ENCODE assay signal across 26 cellular contexts in the genomic region with DNA sequence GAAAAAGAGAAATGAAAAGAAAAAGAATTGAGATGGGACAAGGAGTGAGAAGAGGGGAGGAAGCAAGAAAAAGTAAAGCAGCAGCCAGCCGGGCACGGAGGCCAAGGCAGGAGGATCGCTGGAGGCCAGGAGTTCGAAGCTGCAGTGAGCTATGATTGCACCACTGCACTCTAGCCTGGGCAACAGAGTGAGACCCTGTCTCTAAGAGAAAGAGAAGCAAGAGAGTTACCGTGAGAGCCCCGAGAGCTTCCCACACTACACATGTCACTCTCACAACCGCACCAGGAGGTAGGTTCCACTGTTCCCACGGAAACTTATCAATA. TPM values are rescaled to one million over a fixed set of nuclear protein-coding genes. Genes with fewer than 3 reads are reported as not detected.
DNase-seq lines count a peak whose midpoint lies in the region; ATAC-seq and TF ChIP-seq lines count a peak whose summit lies in the region.
"Had no signal": no experiment of that assay in that cellular context is flagged by ENCODE, and none has a peak within 500 bp of the region (broad histone marks: within the 10 kb centered on the region; RNA-seq: fewer than 3 reads in every experiment).

No MANE protein-coding gene starts in this region.

- 78 to 91% (median 89%) methylated on average over 8 of the region's 8 CpGs for WGBS in heart left ventricle, 4 donors
- WGBS in hepatocyte (ENCODE audit: low lambda C conversion rate, missing lambda C conversion rate), result 93% methylated on average over 8 of the region's 8 CpGs

- no peaks in the 10 kb centered on the region for H3K9me2 ChIP-seq in hepatocyte (replicated peaks; ENCODE audit: insufficient read depth)

- ATAC-seq in heart left ventricle, result no peak
- no peak for ATAC-seq in left cardiac atrium
- ATAC-seq in upper lobe of right lung, result no peak
- ATAC-seq in GM21381 (IDR thresholded peaks at IDR 0.05; ENCODE audit: unreplicated experiment), result no peak
- ATAC-seq: naive thymus-derived CD4-positive, alpha-beta T cell had no signal

- no peak overlapping the region for H3K4me2 ChIP-seq in hepatocyte

- peaks cover 0 to 44% (median 1%) of the 10 kb centered on the region in 12 donors for H3K4me1 ChIP-seq in heart left ventricle
- peaks cover 13% of the 10 kb centered on the region for H3K4me1 ChIP-seq in hepatocyte (ENCODE audit: insufficient read depth)
- H3K4me1 ChIP-seq in neutrophil (ENCODE audit: control insufficient read depth in 1 of 2, insufficient read depth in 1 of 2, low read depth in 1 of 2, low read length in 1 of 2), result peaks cover 73 to 81% of the 10 kb centered on the region in 2 experiments
- H3K4me1 ChIP-seq in upper lobe of right lung, result peaks cover 30% of the 10 kb centered on the region
- H3K4me1 ChIP-seq: Caco-2 had no signal

- H3K27ac ChIP-seq in heart left ventricle (peak overlapping the region in 7 of 12 donors; percentile 55 to 87 (median 66)), hepatocyte (peak overlapping the region; percentile 82), neutrophil (peak overlapping the region; percentile 80), upper lobe of right lung (peak overlapping the region; percentile 66)
- H3K27ac ChIP-seq: 22Rv1, C4-2B had no signal

- intact Hi-C loops in heart left ventricle (cut with DNase I), result no loop called here
- intact Hi-C loops in left cardiac atrium (cut with DNase I), result no loop called here
- intact Hi-C loops in upper lobe of right lung (cut with DNase I), result no loop called here

- H2AFZ ChIP-seq in hepatocyte, result no peak overlapping the region

- TF ChIP-seq CTCF in heart left ventricle (IDR thresholded peaks at IDR 0.05) (no peak), hepatocyte (IDR thresholded peaks at IDR 0.05; ENCODE audit: poor library complexity) (no peak), neutrophil (IDR thresholded peaks at IDR 0.05) (no peak), upper lobe of right lung (IDR thresholded peaks at IDR 0.05) (no peak)

- H3K36me3 ChIP-seq in heart left ventricle, result no peaks in the 10 kb centered on the region
- no peaks in the 10 kb centered on the region for H3K36me3 ChIP-seq in hepatocyte (replicated peaks; ENCODE audit: insufficient read depth, low read depth)
- no peaks in the 10 kb centered on the region for H3K36me3 ChIP-seq in neutrophil
- no peaks in the 10 kb centered on the region for H3K36me3 ChIP-seq in upper lobe of right lung
- H3K36me3 ChIP-seq: HAP-1, ovary had no signal

- H3K4me3 ChIP-seq in heart left ventricle (no peak overlapping the region), hepatocyte (no peak overlapping the region), neutrophil (ENCODE audit: low read depth in 1 of 2, low read length in 1 of 2) (no peak overlapping the region), upper lobe of right lung (no peak overlapping the region)
- H3K4me3 ChIP-seq: HAP-1, ovary had no signal

- H3K9me3 ChIP-seq in heart left ventricle (no peaks in the 10 kb centered on the region), hepatocyte (ENCODE audit: low read depth) (no peaks in the 10 kb centered on the region), neutrophil (no peaks in the 10 kb centered on the region), upper lobe of right lung (no peaks in the 10 kb centered on the region)
- H3K9me3 ChIP-seq: Caco-2, HAP-1, ovary had no signal

- no peak for DNase-seq in heart left ventricle
- DNase-seq in left cardiac atrium, result no peak
- no peak for DNase-seq in hepatocyte (ENCODE audit: low spot score)
- DNase-seq in upper lobe of right lung, result no peak
- DNase-seq in stimulated activated CD4-positive, alpha-beta T cell treated with anti-CD3 and anti-CD28 coated beads, Interleukin-1b, Interleukin-23, amount 100 ng/mL, for 48 hours, result no peak
- no peak for DNase-seq in MV-4-11 (lab: John Stamatoyannopoulos, UW)
- DNase-seq: activated CD4-positive, alpha-beta memory T cell treated with anti-CD3 and anti-CD28 coated beads, Interleukin-2, amount 10 ng/mL, durations not matched to agents 7 days and 5 days; activated CD4-positive, CD25-positive, alpha-beta regulatory T cell treated with anti-CD3 and anti-CD28 coated beads, Interleukin-2, amount 50 U/mL, for 72 hours; activated CD8-positive, alpha-beta memory T cell treated with anti-CD3 and anti-CD28 coated beads, Interleukin-2, amount 50 U/mL, for 4 hours; activated naive CD4-positive, alpha-beta T cell treated with Interleukin-2 at 50 U/mL for 16 hours; Caco-2; cerebellar nuclear complex; immature natural killer cell; Kasumi-1; naive thymus-derived CD4-positive, alpha-beta T cell; NCI-H1436 treated with DMSO at 0.1 percent for 48 hours; NCI-H774; SHP77 treated with DMSO at 0.1 percent for 48 hours; T-helper 2 cell; trophoblast cell had no signal

- no peaks in the 10 kb centered on the region for H4K20me1 ChIP-seq in hepatocyte (ENCODE audit: insufficient read depth, poor library complexity, severe bottlenecking)

- TF ChIP-seq POLR2A in heart left ventricle (IDR thresholded peaks at IDR 0.05), result no peak

- no peaks in the 10 kb centered on the region for H3K79me2 ChIP-seq in hepatocyte

- H3K27me3 ChIP-seq in heart left ventricle, result no peaks in the 10 kb centered on the region
- H3K27me3 ChIP-seq in hepatocyte, result no peaks in the 10 kb centered on the region
- no peaks in the 10 kb centered on the region for H3K27me3 ChIP-seq in neutrophil
- no peaks in the 10 kb centered on the region for H3K27me3 ChIP-seq in upper lobe of right lung
- H3K27me3 ChIP-seq: ovary had no signal

RNA-seq across cellular contexts. Expression of a gene that starts 18.8 kb away (rescaled TPM):
- total RNA-seq in heart left ventricle, result 100 to 1,000 TPM in 1 of 9 donors, 10 to 100 TPM in 8; 34.1 to 133 (median 54.0) TPM
- polyA plus RNA-seq in heart left ventricle, result 10 to 100 TPM; 12.2 to 32.5 TPM
- 10 to 100 TPM; 76.3 to 86.0 TPM for total RNA-seq in left cardiac atrium
- total RNA-seq in hepatocyte, result 65.6 and 78.9 TPM in 2 replicates
- polyA plus RNA-seq in hepatocyte, result 119 and 134 TPM in 2 replicates
- total RNA-seq in upper lobe of right lung, result 242 TPM
